Comparison of ENCODE assay signal across 29 cellular contexts in genomic region chr16:63813862-63814261, GRCh38.
"Had no signal": no experiment of that assay in that cellular context is flagged by ENCODE, and none has a peak within 500 bp of the region (broad histone marks: within the 10 kb centered on the region; RNA-seq: fewer than 3 reads in every experiment).

No MANE protein-coding gene starts in this region.

- H3K9me3 ChIP-seq: adrenal gland, body of pancreas, breast epithelium had no signal

- H3K4me1 ChIP-seq: adrenal gland, body of pancreas, breast epithelium had no signal

- H3K27ac ChIP-seq: adrenal gland, body of pancreas, brain microvascular endothelial cell, breast epithelium, VCaP had no signal

- H3K36me3 ChIP-seq: adrenal gland, brain microvascular endothelial cell, breast epithelium had no signal

- DNase-seq: activated B cell treated with CpG ODN at 0.5 μM for 24 hours; activated CD4-positive, alpha-beta memory T cell treated with anti-CD3 and anti-CD28 coated beads for 36 hours; activated CD4-positive, alpha-beta T cell treated with anti-CD3 and anti-CD28 coated beads for 4 hours; activated CD4-positive, alpha-beta T cell treated with anti-CD3 and anti-CD28 coated beads, Interleukin-2, amount 10 ng/mL, durations not matched to agents 24 days and 14 days; activated CD4-positive, alpha-beta T cell treated with anti-CD3 and anti-CD28 coated beads, Interleukin-2, amount 50 U/mL, for 1 hour; activated CD4-positive, alpha-beta T cell treated with anti-CD3 and anti-CD28 coated beads, Interleukin-2, amount 50 U/mL, for 4 hours; activated CD4-positive, CD25-positive, alpha-beta regulatory T cell treated with anti-CD3 and anti-CD28 coated beads, Interleukin-2, amount 50 U/mL, for 72 hours; activated CD8-positive, alpha-beta memory T cell treated with anti-CD3 and anti-CD28 coated beads, Interleukin-2, amount 50 U/mL, for 4 hours; activated CD8-positive, alpha-beta T cell treated with anti-CD3 and anti-CD28 coated beads for 36 hours; activated effector memory CD4-positive, alpha-beta T cell treated with anti-CD3 and anti-CD28 coated beads, Interleukin-2, amount 50 U/mL, for 16 hours; activated gamma-delta T cell treated with Interleukin-2 at 50 U/mL for 16 hours; activated naive CD4-positive, alpha-beta T cell; activated naive CD4-positive, alpha-beta T cell treated with anti-CD3 and anti-CD28 coated beads for 36 hours; activated naive CD4-positive, alpha-beta T cell treated with anti-CD3 and anti-CD28 coated beads, Interleukin-2, amount 50 U/mL, for 16 hours; activated naive CD8-positive, alpha-beta T cell treated with anti-CD3 and anti-CD28 coated beads for 36 hours; activated T-cell treated with anti-CD3 and anti-CD28 coated beads, Interleukin-2, amount 50 U/mL, for 24 hours; activated T-cell treated with anti-CD3 and anti-CD28 coated beads, Interleukin-2, amount 50 U/mL, for 48 hours; adrenal gland; amniotic stem cell; aorta; body of pancreas; brain microvascular endothelial cell; central memory CD4-positive, alpha-beta T cell; SW 1271; T-helper 1 cell; T-helper 2 cell; T-helper 9 cell had no signal

- H3K4me3 ChIP-seq: adrenal gland, body of pancreas, breast epithelium had no signal

- H3K27me3 ChIP-seq: adrenal gland, body of pancreas, brain microvascular endothelial cell, breast epithelium had no signal
